ENCODE assay signal across 15 cellular contexts in the genomic region with DNA sequence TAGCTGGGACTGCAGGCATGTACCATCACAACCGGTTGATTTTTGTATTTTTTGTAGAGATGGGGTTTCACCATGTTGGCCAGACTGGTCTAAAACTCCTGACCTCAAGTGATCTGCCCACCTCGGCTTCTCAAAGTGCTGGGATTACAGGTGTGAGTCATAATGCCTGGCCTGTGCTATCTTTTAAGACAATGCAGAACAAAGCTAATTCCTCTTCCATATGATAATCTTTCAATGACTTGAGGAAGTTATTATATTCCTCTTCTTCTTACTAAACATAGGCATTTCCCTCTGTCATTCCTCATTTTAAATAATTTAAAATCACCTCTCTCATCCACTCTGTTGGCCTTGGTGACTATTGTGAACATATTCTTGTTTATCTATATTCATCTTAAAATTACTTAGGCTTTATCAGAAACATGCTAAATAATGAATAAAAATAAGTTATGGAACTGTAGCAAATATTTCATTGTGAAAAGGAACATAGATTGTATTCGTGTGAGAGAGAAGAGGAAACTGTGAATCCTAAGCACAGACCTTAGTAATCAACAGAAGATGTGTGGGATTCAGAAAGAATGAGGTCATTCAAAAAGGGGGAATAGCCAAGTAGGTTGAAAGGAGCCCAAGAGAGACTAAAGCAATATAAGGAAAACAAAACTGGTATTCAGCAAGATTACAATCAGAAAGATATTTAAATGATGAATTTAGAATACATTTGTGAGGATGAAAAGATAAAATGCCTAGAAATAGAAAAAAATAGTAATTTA.
DNase-seq lines count a peak whose midpoint lies in the region; ATAC-seq and TF ChIP-seq lines count a peak whose summit lies in the region.
"Had no signal": no experiment of that assay in that cellular context is flagged by ENCODE, and none has a peak within 500 bp of the region (broad histone marks: within the 10 kb centered on the region; RNA-seq: fewer than 3 reads in every experiment).

No MANE protein-coding gene starts in this region.

- no peak overlapping the region for H2BK15ac ChIP-seq in mesenchymal stem cell (ENCODE audit: low read depth, poor library complexity, severe bottlenecking)

- TF ChIP-seq CTCF in cardiac fibroblast (IDR thresholded peaks at IDR 0.05; ENCODE audit: low read depth, low read length), result no peak

- H3K9me3 ChIP-seq in MG63 (no peaks in the 10 kb centered on the region), mesenchymal stem cell (ENCODE audit: control insufficient read depth, low read length) (no peaks in the 10 kb centered on the region)
- H3K9me3 ChIP-seq: BLaER1, body of pancreas had no signal

- H3K4me1 ChIP-seq in mesenchymal stem cell (ENCODE audit: control insufficient read depth, insufficient read depth, low read depth, low read length), result no peaks in the 10 kb centered on the region
- H3K4me1 ChIP-seq: BLaER1 had no signal

- no peaks in the 10 kb centered on the region for H3K4me1 Mint-ChIP-seq in natural killer cell treated with Interleukin-12 subunit alpha and Interleukin-12 subunit beta and Interleukin-15 and Interleukin-18, amount 100 ng/mL, for 72 hours (ENCODE audit: low read depth in 2 of 2)
- H3K4me1 Mint-ChIP-seq: natural killer cell had no signal

- no peak overlapping the region for H3K14ac ChIP-seq in mesenchymal stem cell (ENCODE audit: low read length in 2 of 2)

- H3K18ac ChIP-seq in mesenchymal stem cell (ENCODE audit: low read depth in 1 of 2, low read length in 2 of 2), result no peak overlapping the region

- DNase-seq in CD1c-positive myeloid dendritic cell (ENCODE audit: extremely low spot score) (peak; percentile 69), MG63 (peak; percentile 24), cardiac fibroblast (ENCODE audit: low read depth in 2 of 2) (peak; percentile 44 to 68), mesenchymal stem cell (peak; percentile 50), KG1 (lab: John Stamatoyannopoulos, UW) (no peak), left lobe of liver (ENCODE audit: low spot score) (no peak)
- DNase-seq in natural killer cell treated with Interleukin-12 subunit alpha and Interleukin-12 subunit beta and Interleukin-15 and Interleukin-18, amount 100 ng/mL, for 72 hours (ENCODE audit: low spot score), result no peak
- DNase-seq: activated CD4-positive, CD25-positive, alpha-beta regulatory T cell; body of pancreas; GDM1; natural killer cell; NCI-H526; SHP77 had no signal

- H3K4ac ChIP-seq in mesenchymal stem cell (ENCODE audit: low read depth in 1 of 2, low read length in 2 of 2), result no peak overlapping the region

- H3K36me3 ChIP-seq in MG63 (no peaks in the 10 kb centered on the region), mesenchymal stem cell (ENCODE audit: control insufficient read depth in 1 of 2, insufficient read depth in 2 of 2, low read depth in 1 of 2, low read length in 2 of 2) (no peaks in the 10 kb centered on the region)
- H3K36me3 ChIP-seq: BLaER1 had no signal

- H3K4me2 ChIP-seq in mesenchymal stem cell (ENCODE audit: low read length, poor library complexity, severe bottlenecking), result no peak overlapping the region
- H3K4me2 ChIP-seq: BLaER1 had no signal

- peaks cover 8 to 35% of the 10 kb centered on the region in 2 donors for H3K27me3 Mint-ChIP-seq in natural killer cell treated with Interleukin-12 subunit alpha and Interleukin-12 subunit beta and Interleukin-15 and Interleukin-18, amount 100 ng/mL, for 72 hours

- H3K4me3 ChIP-seq in MG63, result no peak overlapping the region
- no peak overlapping the region for H3K4me3 ChIP-seq in cardiac fibroblast (replicated peaks in 1 of 2; ENCODE audit: low read depth in 2 of 2, low read length in 2 of 2)
- peak overlapping the region in 1 of 2 experiments; percentile 29 for H3K4me3 ChIP-seq in mesenchymal stem cell (ENCODE audit: insufficient read depth in 1 of 2, low read depth in 1 of 2, low read length in 2 of 2)
- H3K4me3 ChIP-seq: BLaER1, body of pancreas had no signal

- ATAC-seq in natural killer cell treated with Interleukin-12 subunit alpha and Interleukin-12 subunit beta and Interleukin-15 and Interleukin-18, amount 100 ng/mL, for 72 hours, result no peak
- ATAC-seq in GM19324 (IDR thresholded peaks at IDR 0.05; ENCODE audit: low FRiP score, unreplicated experiment), result no peak
- ATAC-seq in left lobe of liver, result no peak
- ATAC-seq: body of pancreas, natural killer cell had no signal

- peaks cover 7% of the 10 kb centered on the region for H3K79me1 ChIP-seq in mesenchymal stem cell (replicated peaks; ENCODE audit: low read length, poor library complexity, severe bottlenecking)

- no peak overlapping the region for H2AFZ ChIP-seq in mesenchymal stem cell (ENCODE audit: low read depth, low read length)

- H2AK5ac ChIP-seq in mesenchymal stem cell (ENCODE audit: low read length, severe bottlenecking), result no peak overlapping the region

- H2BK12ac ChIP-seq in mesenchymal stem cell (ENCODE audit: low read length in 2 of 2), result no peak overlapping the region

- H3K9me3 Mint-ChIP-seq in natural killer cell treated with Interleukin-12 subunit alpha and Interleukin-12 subunit beta and Interleukin-15 and Interleukin-18, amount 100 ng/mL, for 72 hours, result no peaks in the 10 kb centered on the region
- H3K9me3 Mint-ChIP-seq: natural killer cell had no signal

- no peak overlapping the region for H4K91ac ChIP-seq in mesenchymal stem cell (ENCODE audit: low read length)

- no peak overlapping the region for H2BK120ac ChIP-seq in mesenchymal stem cell (ENCODE audit: low read depth, low read length)

- no peaks in the 10 kb centered on the region for H3K27me3 ChIP-seq in MG63
- no peaks in the 10 kb centered on the region for H3K27me3 ChIP-seq in mesenchymal stem cell (ENCODE audit: control insufficient read depth in 1 of 2, insufficient read depth in 1 of 2, low read length in 2 of 2)
- H3K27me3 ChIP-seq: BLaER1, body of pancreas had no signal

- H3K27ac ChIP-seq in mesenchymal stem cell (ENCODE audit: low read length, poor library complexity, severe bottlenecking), result no peak overlapping the region
- H3K27ac ChIP-seq: BLaER1, body of pancreas had no signal

- H3K9ac ChIP-seq in mesenchymal stem cell (ENCODE audit: low read length), result peak overlapping the region; percentile 55
- H3K9ac ChIP-seq: BLaER1 had no signal

- H3K4me3 Mint-ChIP-seq in natural killer cell treated with Interleukin-12 subunit alpha and Interleukin-12 subunit beta and Interleukin-15 and Interleukin-18, amount 100 ng/mL, for 72 hours, result no peak overlapping the region
- H3K4me3 Mint-ChIP-seq: natural killer cell had no signal

- H3K23ac ChIP-seq in mesenchymal stem cell (ENCODE audit: low read length in 2 of 2), result no peak overlapping the region

- no peak overlapping the region for H3K27ac Mint-ChIP-seq in natural killer cell treated with Interleukin-12 subunit alpha and Interleukin-12 subunit beta and Interleukin-15 and Interleukin-18, amount 100 ng/mL, for 72 hours
- H3K27ac Mint-ChIP-seq: natural killer cell had no signal

- H3K36me3 Mint-ChIP-seq in natural killer cell treated with Interleukin-12 subunit alpha and Interleukin-12 subunit beta and Interleukin-15 and Interleukin-18, amount 100 ng/mL, for 72 hours, result no peaks in the 10 kb centered on the region
- H3K36me3 Mint-ChIP-seq: natural killer cell had no signal

- no peak overlapping the region for H2BK5ac ChIP-seq in mesenchymal stem cell (ENCODE audit: low read depth, low read length, poor library complexity, severe bottlenecking)

- no peak overlapping the region for H4K8ac ChIP-seq in mesenchymal stem cell (ENCODE audit: low read length)

- 30% methylated on average over 2 of the region's 3 CpGs for WGBS in mesenchymal stem cell

Comparison
In these comparisons a context has a peak if more than half of its experiments do, and no peak if none do; other contexts are left out.
1. DNase-seq: peak in CD1c-positive myeloid dendritic cell (single experiment), MG63 (single experiment), cardiac fibroblast (2 of 2) and mesenchymal stem cell (single experiment); none in natural killer cell treated with Interleukin-12 subunit alpha and Interleukin-12 subunit beta and Interleukin-15 and Interleukin-18, amount 100 ng/mL, for 72 hours (single experiment), KG1 (single experiment) and left lobe of liver (single experiment).